10 cellular contexts compared by ENCODE assay signal in genomic region chr11:10514210-10514609, GRCh38. TPM values are rescaled to one million over a fixed set of nuclear protein-coding genes. Genes with fewer than 3 reads are reported as not detected.
DNase-seq lines count a peak whose midpoint lies in the region; ATAC-seq and TF ChIP-seq lines count a peak whose summit lies in the region.
"Had no signal": no experiment of that assay in that cellular context is flagged by ENCODE, and none has a peak within 500 bp of the region (broad histone marks: within the 10 kb centered on the region; RNA-seq: fewer than 3 reads in every experiment).

No MANE protein-coding gene starts in this region.

- no peak for TF ChIP-seq EP300 in suprapubic skin (IDR thresholded peaks at IDR 0.05)

- peak; percentile 3 for DNase-seq in NOMO-1 treated with DMSO at 0.1 percent for 48 hours (lab: John Stamatoyannopoulos, UW; ENCODE audit: unreplicated experiment)
- DNase-seq in NOMO-1 (lab: John Stamatoyannopoulos, UW; ENCODE audit: unreplicated experiment in 2 of 2) = no peak
- DNase-seq in RKO (ENCODE audit: low spot score) = peak; percentile 54
- DNase-seq in esophagus squamous epithelium (lab: John Stamatoyannopoulos, UW) = no peak
- DNase-seq in suprapubic skin (ENCODE audit: low spot score in 2 of 2) = no peak
- no peak for DNase-seq in NCI-H2171 treated with DMSO at 0.1 percent for 48 hours (lab: John Stamatoyannopoulos, UW)
- DNase-seq in stimulated activated naive CD4-positive, alpha-beta T cell treated with Interleukin-2 at 50 U/mL for 16 hours (lab: John Stamatoyannopoulos, UW) = no peak
- DNase-seq: BE2C, SHP77 had no signal

- WGBS in esophagus squamous epithelium, 2 donors = 22 to 24% methylated on average over 2 of the region's 2 CpGs
- WGBS in suprapubic skin = 29% methylated on average over 2 of the region's 2 CpGs

- H3K4me1 ChIP-seq in esophagus squamous epithelium (peaks cover 0 to 29% (median 9%) of the 10 kb centered on the region in 3 donors), suprapubic skin (peaks cover 19% of the 10 kb centered on the region)
- H3K4me1 ChIP-seq: BE2C had no signal

- H3K4me3 ChIP-seq in esophagus squamous epithelium (no peak overlapping the region), suprapubic skin (no peak overlapping the region)

- H3K27me3 ChIP-seq in esophagus squamous epithelium (no peaks in the 10 kb centered on the region), suprapubic skin (no peaks in the 10 kb centered on the region)
- H3K27me3 ChIP-seq: BE2C had no signal

- intact Hi-C loops in esophagus squamous epithelium (cut with DNase I) = no loop called here

- TF ChIP-seq CTCF in esophagus squamous epithelium (IDR thresholded peaks at IDR 0.05) (peak in 5 of 6 experiments; percentile 20 to 57 (median 36)), suprapubic skin (IDR thresholded peaks at IDR 0.05) (peak in 1 of 2 donors; percentile 14)

- peaks cover 0 to 48% (median 5%) of the 10 kb centered on the region in 3 donors for H3K36me3 ChIP-seq in esophagus squamous epithelium
- H3K36me3 ChIP-seq in suprapubic skin = peaks cover 12% of the 10 kb centered on the region
- H3K36me3 ChIP-seq: BE2C had no signal

- TF ChIP-seq POLR2A in esophagus squamous epithelium (IDR thresholded peaks at IDR 0.05) = no peak
- no peak for TF ChIP-seq POLR2A in suprapubic skin (IDR thresholded peaks at IDR 0.05)

- no peaks in the 10 kb centered on the region for H3K9me3 ChIP-seq in esophagus squamous epithelium
- H3K9me3 ChIP-seq in suprapubic skin = no peaks in the 10 kb centered on the region
- H3K9me3 ChIP-seq: BE2C had no signal

- peak overlapping the region in 1 of 4 donors; percentile 39 for H3K27ac ChIP-seq in esophagus squamous epithelium
- H3K27ac ChIP-seq in suprapubic skin = peak overlapping the region; percentile 3

- no peak for ATAC-seq in GM19035 (IDR thresholded peaks at IDR 0.05; ENCODE audit: unreplicated experiment)

RNA-seq across cellular contexts. Expression of gene RNF141, which starts 26.8 kb away (rescaled TPM):
- 10 to 100 TPM; 51.7 to 88.4 (median 56.9) TPM for total RNA-seq in esophagus squamous epithelium
- 10 to 100 TPM; 68.2 to 83.4 (median 73.7) TPM for total RNA-seq in suprapubic skin

RNA-seq across cellular contexts. Expression of gene LYVE1, which starts 54.3 kb away (rescaled TPM):
- total RNA-seq in esophagus squamous epithelium (10 to 100 TPM in 2 of 4 donors, 1 to 10 TPM in 1, under 1 TPM in 1; 0.42 to 66.8 (median 21.6) TPM), suprapubic skin (10 to 100 TPM in 2 of 4 donors, 1 to 10 TPM in 2; 3.9 to 17.0 (median 11.1) TPM)

RNA-seq across cellular contexts. Expression of gene AMPD3, which starts 59.1 kb away (rescaled TPM):
- 10 to 100 TPM in 2 of 4 donors, 1 to 10 TPM in 2; 8.7 to 15.2 (median 9.8) TPM for total RNA-seq in esophagus squamous epithelium
- 10 to 100 TPM; 23.5 to 51.7 (median 27.4) TPM for total RNA-seq in suprapubic skin

Comparison
In these comparisons a context has a peak if more than half of its experiments do, and no peak if none do; other contexts are left out.
1. DNase-seq: peak in NOMO-1 treated with DMSO at 0.1 percent for 48 hours (single experiment) and RKO (single experiment); none in NOMO-1 (0 of 2), esophagus squamous epithelium (single experiment), suprapubic skin (0 of 2), NCI-H2171 treated with DMSO at 0.1 percent for 48 hours (single experiment) and stimulated activated naive CD4-positive, alpha-beta T cell treated with Interleukin-2 at 50 U/mL for 16 hours (single experiment).